ENCODE assay signal across 18 cellular contexts in the genomic region with DNA sequence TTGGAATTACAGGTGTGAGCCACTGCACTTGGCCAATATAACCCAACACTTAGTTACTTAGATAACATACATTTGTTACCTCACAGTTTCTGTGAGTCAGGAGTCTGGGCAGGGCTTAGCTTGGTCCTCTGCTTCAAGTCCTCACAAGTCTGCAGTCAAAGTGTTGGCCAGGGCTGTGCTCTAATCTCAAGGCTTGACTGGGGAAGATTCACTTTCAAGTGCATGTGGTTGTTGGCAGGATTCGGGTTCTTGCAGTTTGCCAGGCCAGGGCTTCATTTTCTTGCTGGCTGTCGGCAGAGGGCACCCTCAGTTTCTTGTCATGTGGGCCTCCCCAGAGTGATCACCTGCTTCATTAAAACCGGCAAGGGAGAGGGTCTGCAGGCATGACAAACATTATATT.
"Had no signal": no experiment of that assay in that cellular context is flagged by ENCODE, and none has a peak within 500 bp of the region (broad histone marks: within the 10 kb centered on the region; RNA-seq: fewer than 3 reads in every experiment).

No MANE protein-coding gene starts in this region.

- H3K27me3 ChIP-seq: brain microvascular endothelial cell, heart right ventricle had no signal

- H3K4me3 ChIP-seq: gastroesophageal sphincter, heart right ventricle, tibial artery had no signal

- H3K36me3 ChIP-seq: brain microvascular endothelial cell, gastroesophageal sphincter, heart right ventricle, neutrophil, tibial artery had no signal

- H3K4me3 Mint-ChIP-seq: activated CD4-positive, alpha-beta T cell treated with anti-CD3 and anti-CD28 coated beads, Interleukin-2, amount 10 ng/mL, durations not matched to agents 7 days and 5 days; activated naive CD8-positive, alpha-beta T cell treated with anti-CD3 and anti-CD28 coated beads, Interleukin-2, amount 10 ng/mL, durations not matched to agents 7 days and 5 days; naive thymus-derived CD8-positive, alpha-beta T cell; stimulated activated naive B cell treated with anti-CD40 and anti-IgM and Interleukin-4, amounts not matched to agents 10 μg/mL and 1 μg/mL and 100 μg/mL, for 72 hours had no signal

- H3K4me1 Mint-ChIP-seq: activated CD4-positive, alpha-beta T cell treated with anti-CD3 and anti-CD28 coated beads, Interleukin-2, amount 10 ng/mL, durations not matched to agents 7 days and 5 days; naive thymus-derived CD8-positive, alpha-beta T cell; stimulated activated naive B cell treated with anti-CD40 and anti-IgM and Interleukin-4, amounts not matched to agents 10 μg/mL and 1 μg/mL and 100 μg/mL, for 72 hours had no signal

- H3K27ac ChIP-seq: brain microvascular endothelial cell, gastroesophageal sphincter, heart right ventricle, neutrophil, tibial artery had no signal

- H3K4me1 ChIP-seq: gastroesophageal sphincter, tibial artery had no signal

- ATAC-seq: gastroesophageal sphincter; heart right ventricle; left lobe of liver; naive thymus-derived CD8-positive, alpha-beta T cell; stimulated activated naive B cell treated with anti-CD40 and anti-IgM and Interleukin-4, amounts not matched to agents 10 μg/mL and 1 μg/mL and 100 μg/mL, for 72 hours had no signal

- H3K36me3 Mint-ChIP-seq: activated naive CD8-positive, alpha-beta T cell treated with anti-CD3 and anti-CD28 coated beads, Interleukin-2, amount 10 ng/mL, durations not matched to agents 7 days and 5 days; naive thymus-derived CD8-positive, alpha-beta T cell; stimulated activated naive B cell treated with anti-CD40 and anti-IgM and Interleukin-4, amounts not matched to agents 10 μg/mL and 1 μg/mL and 100 μg/mL, for 72 hours had no signal

- H3K27ac Mint-ChIP-seq: activated CD4-positive, alpha-beta T cell treated with anti-CD3 and anti-CD28 coated beads, Interleukin-2, amount 10 ng/mL, durations not matched to agents 7 days and 5 days; activated naive CD8-positive, alpha-beta T cell treated with anti-CD3 and anti-CD28 coated beads, Interleukin-2, amount 10 ng/mL, durations not matched to agents 7 days and 5 days; naive thymus-derived CD8-positive, alpha-beta T cell; stimulated activated naive B cell treated with anti-CD40 and anti-IgM and Interleukin-4, amounts not matched to agents 10 μg/mL and 1 μg/mL and 100 μg/mL, for 72 hours had no signal

- H3K9me3 ChIP-seq: gastroesophageal sphincter, heart right ventricle, neutrophil had no signal

- DNase-seq: activated CD4-positive, alpha-beta T cell treated with anti-CD3 and anti-CD28 coated beads, Interleukin-2, amount 10 ng/mL, durations not matched to agents 7 days and 5 days; activated CD4-positive, CD25-positive, alpha-beta regulatory T cell; activated CD8-positive, alpha-beta memory T cell treated with anti-CD3 and anti-CD28 coated beads for 24 hours; activated naive CD4-positive, alpha-beta T cell; activated naive CD8-positive, alpha-beta T cell treated with anti-CD3 and anti-CD28 coated beads, Interleukin-2, amount 10 ng/mL, durations not matched to agents 7 days and 5 days; anterior cingulate cortex; brain microvascular endothelial cell; cerebellar nuclear complex; effector CD8-positive, alpha-beta T cell; heart right ventricle; naive thymus-derived CD8-positive, alpha-beta T cell; retina; stimulated activated CD4-positive, alpha-beta T cell treated with anti-CD3 and anti-CD28 coated beads, Interleukin-2, amount 100 ng/mL, for 48 hours; stimulated activated naive B cell treated with anti-CD40 and anti-IgM and Interleukin-4, amounts not matched to agents 10 μg/mL and 1 μg/mL and 100 μg/mL, for 72 hours; tibial artery had no signal

- H3K9me3 Mint-ChIP-seq: activated CD4-positive, alpha-beta T cell treated with anti-CD3 and anti-CD28 coated beads, Interleukin-2, amount 10 ng/mL, durations not matched to agents 7 days and 5 days; activated naive CD8-positive, alpha-beta T cell treated with anti-CD3 and anti-CD28 coated beads, Interleukin-2, amount 10 ng/mL, durations not matched to agents 7 days and 5 days had no signal
